Comparison of ENCODE assay signal across 8 cellular contexts in genomic region chr5:123035950-123036390, GRCh38. TPM values are rescaled to one million over a fixed set of nuclear protein-coding genes. Genes with fewer than 3 reads are reported as not detected.
DNase-seq lines count a peak whose midpoint lies in the region; ATAC-seq and TF ChIP-seq lines count a peak whose summit lies in the region.

No MANE protein-coding gene starts in this region.

- DNase-seq in CD1c-positive myeloid dendritic cell (ENCODE audit: extremely low spot score) (peak; percentile 4), HS-27A (ENCODE audit: low read depth) (peak; percentile 5), globus pallidus (ENCODE audit: low spot score) (peak; percentile 16), omental fat pad (ENCODE audit: low spot score) (peak; percentile 31), NK-92 (lab: John Stamatoyannopoulos, UW; ENCODE audit: unreplicated experiment) (no peak), NCI-H1694 treated with DMSO at 0.1 percent for 48 hours (lab: John Stamatoyannopoulos, UW) (no peak)
- peak; percentile 21 to 26 for DNase-seq in activated T-cell treated with anti-CD3 and anti-CD28 coated beads, Interleukin-2, amount 50 U/mL, for 48 hours

- no peak for TF ChIP-seq CTCF in omental fat pad (IDR thresholded peaks at IDR 0.05)

- ATAC-seq in GM18909 (IDR thresholded peaks at IDR 0.05; ENCODE audit: poor library complexity, unreplicated experiment) (peak; percentile 24), omental fat pad (ENCODE audit: low FRiP score) (peak; percentile 63)

RNA-seq across cellular contexts. Expression of gene PPIC, which starts 0.6 kb away (rescaled TPM):
- total RNA-seq in omental fat pad, result 10 to 100 TPM in 3 of 4 donors, 1 to 10 TPM in 1; 9.0 to 48.7 (median 22.6) TPM

RNA-seq across cellular contexts. Expression of gene PRDM6, which starts 53.1 kb away (rescaled TPM):
- 1 to 10 TPM in 2 of 4 donors, under 1 TPM in 2; 0.24 to 3.2 (median 1.3) TPM for total RNA-seq in omental fat pad

Comparison
In these comparisons a context has a peak if more than half of its experiments do, and no peak if none do; other contexts are left out.
1. DNase-seq: peak in CD1c-positive myeloid dendritic cell (single experiment), HS-27A (single experiment), activated T-cell treated with anti-CD3 and anti-CD28 coated beads, Interleukin-2, amount 50 U/mL, for 48 hours (2 of 2), globus pallidus (single experiment) and omental fat pad (single experiment); none in NK-92 (single experiment) and NCI-H1694 treated with DMSO at 0.1 percent for 48 hours (single experiment).